Comparison of ENCODE assay signal across 1 cellular context in the genomic region with DNA sequence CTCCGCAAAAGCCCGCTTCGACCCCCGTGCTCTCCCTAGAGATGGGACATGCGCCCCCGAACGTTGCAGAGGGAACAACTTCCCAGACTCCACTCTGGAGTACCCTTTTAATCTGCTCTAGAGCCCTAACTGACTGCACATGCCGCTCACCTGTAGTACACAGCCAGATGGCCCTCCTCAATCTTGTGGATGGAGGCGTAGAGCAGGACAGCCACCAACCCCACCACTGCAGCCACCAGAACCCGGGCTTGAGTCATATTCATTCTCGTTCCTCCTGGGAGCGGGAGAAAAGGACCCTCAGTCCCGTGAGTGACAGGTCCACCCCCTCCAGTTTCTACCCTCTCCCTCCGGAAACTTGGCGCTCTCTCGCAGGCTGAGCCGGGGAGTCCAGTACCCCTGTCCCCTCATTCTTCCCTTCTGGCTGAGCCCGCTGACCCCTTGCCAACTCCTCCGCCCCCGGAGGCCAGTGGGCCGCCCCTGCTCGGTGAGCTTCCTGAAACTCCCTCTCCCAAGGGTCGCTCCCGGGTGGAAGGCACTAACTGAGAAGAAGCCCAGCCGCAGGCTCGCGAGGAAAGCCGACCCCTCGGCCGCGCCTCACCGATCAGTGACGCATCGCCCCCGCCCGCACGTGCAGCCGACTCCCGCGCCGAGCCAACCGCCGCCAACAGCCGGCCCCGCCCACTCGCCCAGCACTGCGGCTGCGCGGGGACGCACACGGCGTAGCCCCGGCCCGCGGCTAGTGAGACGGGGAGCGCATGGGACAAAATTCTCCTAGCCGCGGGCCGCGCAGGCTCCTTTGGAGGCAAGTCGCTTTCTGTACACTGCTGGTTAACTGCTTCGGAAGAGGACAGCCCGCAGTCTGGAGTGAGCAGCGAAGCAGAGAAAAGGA.
TF ChIP-seq lines count a peak whose summit lies in the region.

A gene (minus strand): TSS at position 666 of the 889 bp plus-strand sequence. CDS start 403 bp downstream, at position 263.

TF ChIP-seq in HepG2, 621 proteins besides CTCF, POLR2A, EP300 and RAD21 (continued from another document and continues in another):
- TF ChIP-seq, protein P1, sequence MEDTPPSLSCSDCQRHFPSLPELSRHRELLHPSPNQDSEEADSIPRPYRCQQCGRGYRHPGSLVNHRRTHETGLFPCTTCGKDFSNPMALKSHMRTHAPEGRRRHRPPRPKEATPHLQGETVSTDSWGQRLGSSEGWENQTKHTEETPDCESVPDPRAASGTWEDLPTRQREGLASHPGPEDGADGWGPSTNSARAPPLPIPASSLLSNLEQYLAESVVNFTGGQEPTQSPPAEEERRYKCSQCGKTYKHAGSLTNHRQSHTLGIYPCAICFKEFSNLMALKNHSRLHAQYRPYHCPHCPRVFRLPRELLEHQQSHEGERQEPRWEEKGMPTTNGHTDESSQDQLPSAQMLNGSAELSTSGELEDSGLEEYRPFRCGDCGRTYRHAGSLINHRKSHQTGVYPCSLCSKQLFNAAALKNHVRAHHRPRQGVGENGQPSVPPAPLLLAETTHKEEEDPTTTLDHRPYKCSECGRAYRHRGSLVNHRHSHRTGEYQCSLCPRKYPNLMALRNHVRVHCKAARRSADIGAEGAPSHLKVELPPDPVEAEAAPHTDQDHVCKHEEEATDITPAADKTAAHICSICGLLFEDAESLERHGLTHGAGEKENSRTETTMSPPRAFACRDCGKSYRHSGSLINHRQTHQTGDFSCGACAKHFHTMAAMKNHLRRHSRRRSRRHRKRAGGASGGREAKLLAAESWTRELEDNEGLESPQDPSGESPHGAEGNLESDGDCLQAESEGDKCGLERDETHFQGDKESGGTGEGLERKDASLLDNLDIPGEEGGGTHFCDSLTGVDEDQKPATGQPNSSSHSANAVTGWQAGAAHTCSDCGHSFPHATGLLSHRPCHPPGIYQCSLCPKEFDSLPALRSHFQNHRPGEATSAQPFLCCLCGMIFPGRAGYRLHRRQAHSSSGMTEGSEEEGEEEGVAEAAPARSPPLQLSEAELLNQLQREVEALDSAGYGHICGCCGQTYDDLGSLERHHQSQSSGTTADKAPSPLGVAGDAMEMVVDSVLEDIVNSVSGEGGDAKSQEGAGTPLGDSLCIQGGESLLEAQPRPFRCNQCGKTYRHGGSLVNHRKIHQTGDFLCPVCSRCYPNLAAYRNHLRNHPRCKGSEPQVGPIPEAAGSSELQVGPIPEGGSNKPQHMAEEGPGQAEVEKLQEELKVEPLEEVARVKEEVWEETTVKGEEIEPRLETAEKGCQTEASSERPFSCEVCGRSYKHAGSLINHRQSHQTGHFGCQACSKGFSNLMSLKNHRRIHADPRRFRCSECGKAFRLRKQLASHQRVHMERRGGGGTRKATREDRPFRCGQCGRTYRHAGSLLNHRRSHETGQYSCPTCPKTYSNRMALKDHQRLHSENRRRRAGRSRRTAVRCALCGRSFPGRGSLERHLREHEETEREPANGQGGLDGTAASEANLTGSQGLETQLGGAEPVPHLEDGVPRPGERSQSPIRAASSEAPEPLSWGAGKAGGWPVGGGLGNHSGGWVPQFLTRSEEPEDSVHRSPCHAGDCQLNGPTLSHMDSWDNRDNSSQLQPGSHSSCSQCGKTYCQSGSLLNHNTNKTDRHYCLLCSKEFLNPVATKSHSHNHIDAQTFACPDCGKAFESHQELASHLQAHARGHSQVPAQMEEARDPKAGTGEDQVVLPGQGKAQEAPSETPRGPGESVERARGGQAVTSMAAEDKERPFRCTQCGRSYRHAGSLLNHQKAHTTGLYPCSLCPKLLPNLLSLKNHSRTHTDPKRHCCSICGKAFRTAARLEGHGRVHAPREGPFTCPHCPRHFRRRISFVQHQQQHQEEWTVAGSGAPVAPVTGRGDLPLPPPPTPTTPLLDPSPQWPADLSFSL (CRISPR knock-in tag; IDR thresholded peaks at IDR 0.05) = no peak
- TF ChIP-seq RFX3 (CRISPR knock-in tag; IDR thresholded peaks at IDR 0.05) (no peak), NR3C1 (CRISPR knock-in tag; IDR thresholded peaks at IDR 0.05) (no peak), ZNF20 (CRISPR knock-in tag; IDR thresholded peaks at IDR 0.05) (no peak), BHLHE40 (IDR thresholded peaks at IDR 0.05; ENCODE audit: low read length) (peak; percentile 99), ZNF7 (CRISPR knock-in tag; IDR thresholded peaks at IDR 0.05) (no peak), RNF2 (conservative IDR thresholded peaks at IDR 0.05; ENCODE audit: low read depth) (peak; percentile 76), ZNF350 (CRISPR knock-in tag; IDR thresholded peaks at IDR 0.05; ENCODE audit: borderline replicate concordance, low read depth) (no peak; the same call in 1 of the 2 replicates), ZNF235 (CRISPR knock-in tag; IDR thresholded peaks at IDR 0.05; ENCODE audit: borderline replicate concordance) (peak; percentile 86; the same call in 1 of the 2 replicates), DR1 (CRISPR knock-in tag; IDR thresholded peaks at IDR 0.05) (peak; percentile 65; the same call in 1 of the 2 replicates), SIN3B (IDR thresholded peaks at IDR 0.05; ENCODE audit: low read length) (no peak), ZSCAN21 (CRISPR knock-in tag; IDR thresholded peaks at IDR 0.05; ENCODE audit: borderline replicate concordance) (peak; percentile 79), MXI1 (IDR thresholded peaks at IDR 0.05; ENCODE audit: borderline replicate concordance, low read depth, low read length) (peak; percentile 97; the same call in 2 of the 3 replicates), NONO (IDR thresholded peaks at IDR 0.05) (no peak), NONO (CRISPR knock-in tag; conservative IDR thresholded peaks at IDR 0.05) (peak; percentile 99), HIVEP1 (CRISPR knock-in tag; IDR thresholded peaks at IDR 0.05) (no peak; the same call in 1 of the 2 replicates), ZNF670 (CRISPR knock-in tag; IDR thresholded peaks at IDR 0.05; ENCODE audit: borderline replicate concordance) (no peak), EEA1 (CRISPR knock-in tag; IDR thresholded peaks at IDR 0.05; ENCODE audit: borderline replicate concordance) (peak; percentile 43; the same call in 1 of the 2 replicates), RFX1 (IDR thresholded peaks at IDR 0.05) (no peak), ZFP36L2 (CRISPR knock-in tag; IDR thresholded peaks at IDR 0.05) (no peak), TOPORS (CRISPR knock-in tag; IDR thresholded peaks at IDR 0.05) (peak; percentile 86; the same call in 1 of the 2 replicates), NR2F1 (CRISPR knock-in tag; IDR thresholded peaks at IDR 0.05) (no peak), ESRRA (CRISPR knock-in tag; IDR thresholded peaks at IDR 0.05; ENCODE audit: low read depth) (peak; percentile 38; the same call in 1 of the 2 replicates), NR2F6 (IDR thresholded peaks at IDR 0.05) (0 out of 2 replicates have a peak, but pooled peaks have one; percentile 7), NR2F6 (CRISPR knock-in tag; IDR thresholded peaks at IDR 0.05) (no peak), NFRKB (IDR thresholded peaks at IDR 0.05) (no peak), ZNF543 (CRISPR knock-in tag; IDR thresholded peaks at IDR 0.05) (peak; percentile 78; the same call in 1 of the 2 replicates), RBFOX2 (IDR thresholded peaks at IDR 0.05; ENCODE audit: low read depth, low read length) (peak; percentile 93), ZNF256 (CRISPR knock-in tag; conservative IDR thresholded peaks at IDR 0.05) (no peak), ZNF251 (CRISPR knock-in tag; IDR thresholded peaks at IDR 0.05) (no peak), SMYD3 (CRISPR knock-in tag; IDR thresholded peaks at IDR 0.05) (peak; percentile 58; the same call in 1 of the 2 replicates), ZNF720 (CRISPR knock-in tag; IDR thresholded peaks at IDR 0.05) (no peak), IRX3 (CRISPR knock-in tag; IDR thresholded peaks at IDR 0.05; ENCODE audit: borderline replicate concordance, low read depth) (no peak; the same call in 1 of the 2 replicates)
- TF ChIP-seq, protein P2, sequence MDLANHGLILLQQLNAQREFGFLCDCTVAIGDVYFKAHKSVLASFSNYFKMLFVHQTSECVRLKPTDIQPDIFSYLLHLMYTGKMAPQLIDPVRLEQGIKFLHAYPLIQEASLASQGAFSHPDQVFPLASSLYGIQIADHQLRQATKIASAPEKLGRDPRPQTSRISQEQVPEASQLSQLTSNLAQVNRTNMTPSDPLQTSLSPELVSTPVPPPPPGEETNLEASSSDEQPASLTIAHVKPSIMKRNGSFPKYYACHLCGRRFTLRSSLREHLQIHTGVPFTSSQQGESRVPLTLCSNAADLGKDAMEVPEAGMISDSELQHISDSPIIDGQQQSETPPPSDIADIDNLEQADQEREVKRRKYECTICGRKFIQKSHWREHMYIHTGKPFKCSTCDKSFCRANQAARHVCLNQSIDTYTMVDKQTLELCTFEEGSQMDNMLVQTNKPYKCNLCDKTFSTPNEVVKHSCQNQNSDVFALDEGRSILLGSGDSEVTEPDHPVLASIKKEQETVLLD (CRISPR knock-in tag; IDR thresholded peaks at IDR 0.05; ENCODE audit: low read depth) = peak; percentile 93
- TF ChIP-seq, protein P3, sequence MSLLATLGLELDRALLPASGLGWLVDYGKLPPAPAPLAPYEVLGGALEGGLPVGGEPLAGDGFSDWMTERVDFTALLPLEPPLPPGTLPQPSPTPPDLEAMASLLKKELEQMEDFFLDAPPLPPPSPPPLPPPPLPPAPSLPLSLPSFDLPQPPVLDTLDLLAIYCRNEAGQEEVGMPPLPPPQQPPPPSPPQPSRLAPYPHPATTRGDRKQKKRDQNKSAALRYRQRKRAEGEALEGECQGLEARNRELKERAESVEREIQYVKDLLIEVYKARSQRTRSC (CRISPR knock-in tag; IDR thresholded peaks at IDR 0.05; ENCODE audit: low read depth) = peak; percentile 81; the same call in 1 of the 2 replicates
- TF ChIP-seq, protein P4, sequence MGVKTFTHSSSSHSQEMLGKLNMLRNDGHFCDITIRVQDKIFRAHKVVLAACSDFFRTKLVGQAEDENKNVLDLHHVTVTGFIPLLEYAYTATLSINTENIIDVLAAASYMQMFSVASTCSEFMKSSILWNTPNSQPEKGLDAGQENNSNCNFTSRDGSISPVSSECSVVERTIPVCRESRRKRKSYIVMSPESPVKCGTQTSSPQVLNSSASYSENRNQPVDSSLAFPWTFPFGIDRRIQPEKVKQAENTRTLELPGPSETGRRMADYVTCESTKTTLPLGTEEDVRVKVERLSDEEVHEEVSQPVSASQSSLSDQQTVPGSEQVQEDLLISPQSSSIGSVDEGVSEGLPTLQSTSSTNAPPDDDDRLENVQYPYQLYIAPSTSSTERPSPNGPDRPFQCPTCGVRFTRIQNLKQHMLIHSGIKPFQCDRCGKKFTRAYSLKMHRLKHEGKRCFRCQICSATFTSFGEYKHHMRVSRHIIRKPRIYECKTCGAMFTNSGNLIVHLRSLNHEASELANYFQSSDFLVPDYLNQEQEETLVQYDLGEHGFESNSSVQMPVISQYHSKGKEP (CRISPR knock-in tag; IDR thresholded peaks at IDR 0.05) = 0 out of 2 replicates have a peak, but pooled peaks have one; percentile 27
- TF ChIP-seq, protein P5, sequence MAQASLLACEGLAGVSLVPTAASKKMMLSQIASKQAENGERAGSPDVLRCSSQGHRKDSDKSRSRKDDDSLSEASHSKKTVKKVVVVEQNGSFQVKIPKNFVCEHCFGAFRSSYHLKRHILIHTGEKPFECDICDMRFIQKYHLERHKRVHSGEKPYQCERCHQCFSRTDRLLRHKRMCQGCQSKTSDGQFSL (CRISPR knock-in tag; IDR thresholded peaks at IDR 0.05) = no peak
- TF ChIP-seq, protein P6, sequence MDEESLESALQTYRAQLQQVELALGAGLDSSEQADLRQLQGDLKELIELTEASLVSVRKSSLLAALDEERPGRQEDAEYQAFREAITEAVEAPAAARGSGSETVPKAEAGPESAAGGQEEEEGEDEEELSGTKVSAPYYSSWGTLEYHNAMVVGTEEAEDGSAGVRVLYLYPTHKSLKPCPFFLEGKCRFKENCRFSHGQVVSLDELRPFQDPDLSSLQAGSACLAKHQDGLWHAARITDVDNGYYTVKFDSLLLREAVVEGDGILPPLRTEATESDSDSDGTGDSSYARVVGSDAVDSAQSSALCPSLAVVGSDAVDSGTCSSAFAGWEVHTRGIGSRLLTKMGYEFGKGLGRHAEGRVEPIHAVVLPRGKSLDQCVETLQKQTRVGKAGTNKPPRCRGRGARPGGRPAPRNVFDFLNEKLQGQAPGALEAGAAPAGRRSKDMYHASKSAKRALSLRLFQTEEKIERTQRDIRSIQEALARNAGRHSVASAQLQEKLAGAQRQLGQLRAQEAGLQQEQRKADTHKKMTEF (CRISPR knock-in tag; IDR thresholded peaks at IDR 0.05) = peak; percentile 83
- TF ChIP-seq, protein P7, sequence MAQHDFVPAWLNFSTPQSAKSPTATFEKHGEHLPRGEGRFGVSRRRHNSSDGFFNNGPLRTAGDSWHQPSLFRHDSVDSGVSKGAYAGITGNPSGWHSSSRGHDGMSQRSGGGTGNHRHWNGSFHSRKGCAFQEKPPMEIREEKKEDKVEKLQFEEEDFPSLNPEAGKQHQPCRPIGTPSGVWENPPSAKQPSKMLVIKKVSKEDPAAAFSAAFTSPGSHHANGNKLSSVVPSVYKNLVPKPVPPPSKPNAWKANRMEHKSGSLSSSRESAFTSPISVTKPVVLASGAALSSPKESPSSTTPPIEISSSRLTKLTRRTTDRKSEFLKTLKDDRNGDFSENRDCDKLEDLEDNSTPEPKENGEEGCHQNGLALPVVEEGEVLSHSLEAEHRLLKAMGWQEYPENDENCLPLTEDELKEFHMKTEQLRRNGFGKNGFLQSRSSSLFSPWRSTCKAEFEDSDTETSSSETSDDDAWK (CRISPR knock-in tag; IDR thresholded peaks at IDR 0.05) = no peak
- TF ChIP-seq, protein P8, sequence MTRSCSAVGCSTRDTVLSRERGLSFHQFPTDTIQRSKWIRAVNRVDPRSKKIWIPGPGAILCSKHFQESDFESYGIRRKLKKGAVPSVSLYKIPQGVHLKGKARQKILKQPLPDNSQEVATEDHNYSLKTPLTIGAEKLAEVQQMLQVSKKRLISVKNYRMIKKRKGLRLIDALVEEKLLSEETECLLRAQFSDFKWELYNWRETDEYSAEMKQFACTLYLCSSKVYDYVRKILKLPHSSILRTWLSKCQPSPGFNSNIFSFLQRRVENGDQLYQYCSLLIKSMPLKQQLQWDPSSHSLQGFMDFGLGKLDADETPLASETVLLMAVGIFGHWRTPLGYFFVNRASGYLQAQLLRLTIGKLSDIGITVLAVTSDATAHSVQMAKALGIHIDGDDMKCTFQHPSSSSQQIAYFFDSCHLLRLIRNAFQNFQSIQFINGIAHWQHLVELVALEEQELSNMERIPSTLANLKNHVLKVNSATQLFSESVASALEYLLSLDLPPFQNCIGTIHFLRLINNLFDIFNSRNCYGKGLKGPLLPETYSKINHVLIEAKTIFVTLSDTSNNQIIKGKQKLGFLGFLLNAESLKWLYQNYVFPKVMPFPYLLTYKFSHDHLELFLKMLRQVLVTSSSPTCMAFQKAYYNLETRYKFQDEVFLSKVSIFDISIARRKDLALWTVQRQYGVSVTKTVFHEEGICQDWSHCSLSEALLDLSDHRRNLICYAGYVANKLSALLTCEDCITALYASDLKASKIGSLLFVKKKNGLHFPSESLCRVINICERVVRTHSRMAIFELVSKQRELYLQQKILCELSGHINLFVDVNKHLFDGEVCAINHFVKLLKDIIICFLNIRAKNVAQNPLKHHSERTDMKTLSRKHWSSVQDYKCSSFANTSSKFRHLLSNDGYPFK (CRISPR knock-in tag; IDR thresholded peaks at IDR 0.05; ENCODE audit: borderline replicate concordance) = no peak
